Comparison of ENCODE assay signal across 9 cellular contexts in the genomic region with DNA sequence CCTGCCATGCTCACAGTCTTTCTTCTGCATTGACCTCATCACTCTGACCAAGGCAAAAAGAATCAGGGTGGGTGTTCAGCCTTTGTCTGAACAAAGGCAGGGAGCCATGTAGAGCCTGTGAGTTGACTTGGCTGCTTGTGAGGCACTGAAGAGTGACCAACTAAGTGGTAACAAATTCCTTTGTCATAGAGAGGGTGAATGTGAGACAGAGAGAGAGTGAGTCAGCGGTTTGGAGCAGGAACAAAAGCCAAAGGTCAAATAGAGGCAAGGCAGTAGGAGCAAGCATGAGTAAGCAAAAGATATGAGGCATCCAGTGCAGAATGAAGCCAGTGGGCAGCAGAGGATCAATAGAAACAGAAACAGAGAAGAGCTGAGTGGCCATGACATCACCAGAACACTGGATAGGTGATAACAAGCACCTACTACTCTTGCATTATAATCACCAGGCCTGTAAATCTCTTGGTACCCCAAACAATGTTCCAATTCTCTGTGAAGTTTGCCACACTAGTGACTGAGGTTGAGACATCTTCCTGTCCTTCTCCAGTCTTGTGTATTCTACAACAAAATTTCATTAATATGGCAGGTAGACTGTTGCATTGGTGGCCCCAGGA.
DNase-seq lines count a peak whose midpoint lies in the region; ATAC-seq and TF ChIP-seq lines count a peak whose summit lies in the region.
"Had no signal": no experiment of that assay in that cellular context is flagged by ENCODE, and none has a peak within 500 bp of the region (broad histone marks: within the 10 kb centered on the region; RNA-seq: fewer than 3 reads in every experiment).

No MANE protein-coding gene starts in this region.

- H2BK15ac ChIP-seq in mesenchymal stem cell (ENCODE audit: low read depth, poor library complexity, severe bottlenecking) = no peak overlapping the region

- H3K4me1 Mint-ChIP-seq in brain = peaks cover 40% of the 10 kb centered on the region

- peak; percentile 73 for ATAC-seq in GM21390 (IDR thresholded peaks at IDR 0.05; ENCODE audit: unreplicated experiment)

- peak overlapping the region in 1 of 2 experiments; percentile 62 for H3K4me3 ChIP-seq in mesenchymal stem cell (ENCODE audit: insufficient read depth in 1 of 2, low read depth in 1 of 2, low read length in 2 of 2)
- H3K4me3 ChIP-seq: gastrocnemius medialis had no signal

- DNase-seq in COLO829 (ENCODE audit: low spot score) = peak; percentile 24
- DNase-seq in KBM-7 = peak; percentile 26
- peak; percentile 82 for DNase-seq in mesenchymal stem cell
- no peak for DNase-seq in NAMALWA (ENCODE audit: low spot score)
- DNase-seq in GM19240 (ENCODE audit: insufficient read length, low spot score) = no peak
- DNase-seq in posterior vena cava (ENCODE audit: low spot score) = no peak

- peak overlapping the region in 1 of 2 experiments; percentile 83 for H2BK12ac ChIP-seq in mesenchymal stem cell (ENCODE audit: low read length in 2 of 2)

- peaks cover 2% of the 10 kb centered on the region for H3K4me1 ChIP-seq in mesenchymal stem cell (ENCODE audit: control insufficient read depth, insufficient read depth, low read depth, low read length)

- H3K4me2 ChIP-seq in mesenchymal stem cell (ENCODE audit: low read length, poor library complexity, severe bottlenecking) = no peak overlapping the region

- H4K8ac ChIP-seq in mesenchymal stem cell (ENCODE audit: low read length) = no peak overlapping the region

- H2BK120ac ChIP-seq in mesenchymal stem cell (ENCODE audit: low read depth, low read length) = no peak overlapping the region

- H3K18ac ChIP-seq in mesenchymal stem cell (ENCODE audit: low read depth in 1 of 2, low read length in 2 of 2) = peak overlapping the region in 1 of 2 experiments; percentile 64

- no peak overlapping the region for H2BK5ac ChIP-seq in mesenchymal stem cell (ENCODE audit: low read depth, low read length, poor library complexity, severe bottlenecking)

- H3K23ac ChIP-seq in mesenchymal stem cell (ENCODE audit: low read length in 2 of 2) = no peak overlapping the region

- H3K36me3 ChIP-seq in mesenchymal stem cell (ENCODE audit: control insufficient read depth in 1 of 2, insufficient read depth in 2 of 2, low read depth in 1 of 2, low read length in 2 of 2) = no peaks in the 10 kb centered on the region
- H3K36me3 ChIP-seq: gastrocnemius medialis had no signal

- H2AK5ac ChIP-seq in mesenchymal stem cell (ENCODE audit: low read length, severe bottlenecking) = peak overlapping the region; percentile 50

- 10% methylated on average over 1 of the region's 1 CpG for WGBS in mesenchymal stem cell

- H3K27ac ChIP-seq in mesenchymal stem cell (ENCODE audit: low read length, poor library complexity, severe bottlenecking) = peak overlapping the region; percentile 83
- H3K27ac ChIP-seq: gastrocnemius medialis had no signal

- no peak overlapping the region for H4K91ac ChIP-seq in mesenchymal stem cell (ENCODE audit: low read length)

- no peaks in the 10 kb centered on the region for H3K27me3 ChIP-seq in mesenchymal stem cell (ENCODE audit: control insufficient read depth in 1 of 2, insufficient read depth in 1 of 2, low read length in 2 of 2)
- H3K27me3 ChIP-seq: gastrocnemius medialis had no signal

- no peak overlapping the region for H3K14ac ChIP-seq in mesenchymal stem cell (ENCODE audit: low read length in 2 of 2)

- no peaks in the 10 kb centered on the region for H3K9me3 Mint-ChIP-seq in brain

- no peaks in the 10 kb centered on the region for H3K9me3 ChIP-seq in mesenchymal stem cell (ENCODE audit: control insufficient read depth, low read length)
- H3K9me3 ChIP-seq: gastrocnemius medialis had no signal

- H3K4me3 Mint-ChIP-seq in brain = peak overlapping the region in 4 of 5 experiments; percentile 4 to 42 (median 20)

- in situ Hi-C loops in KBM-7 (cut with MboI; ENCODE audit: low pct_unique_long_range_greater_than_20kb, low sequenced_read_pairs) = no loop called here

- peak overlapping the region; percentile 81 for H3K9ac ChIP-seq in mesenchymal stem cell (ENCODE audit: low read length)

- no peak overlapping the region for H3K4ac ChIP-seq in mesenchymal stem cell (ENCODE audit: low read depth in 1 of 2, low read length in 2 of 2)

- H3K36me3 Mint-ChIP-seq in brain = no peaks in the 10 kb centered on the region

- intact Hi-C loops in posterior vena cava (cut with DNase I) = no loop called here

- H3K27me3 Mint-ChIP-seq in brain = no peaks in the 10 kb centered on the region

- H2AFZ ChIP-seq in mesenchymal stem cell (ENCODE audit: low read depth, low read length) = peak overlapping the region; percentile 36

- TF ChIP-seq CTCF in brain (conservative IDR thresholded peaks at IDR 0.05) = no peak

- H3K27ac Mint-ChIP-seq in brain = peak overlapping the region in 4 of 5 experiments; percentile 50 to 84 (median 76)

- no peaks in the 10 kb centered on the region for H3K79me1 ChIP-seq in mesenchymal stem cell (replicated peaks; ENCODE audit: low read length, poor library complexity, severe bottlenecking)

Comparison
In these comparisons a context has a peak if more than half of its experiments do, and no peak if none do; other contexts are left out.
1. DNase-seq: peak in COLO829 (single experiment), KBM-7 (single experiment) and mesenchymal stem cell (single experiment); none in NAMALWA (single experiment), GM19240 (single experiment) and posterior vena cava (single experiment).